14 cellular contexts compared by ENCODE assay signal in the genomic region with DNA sequence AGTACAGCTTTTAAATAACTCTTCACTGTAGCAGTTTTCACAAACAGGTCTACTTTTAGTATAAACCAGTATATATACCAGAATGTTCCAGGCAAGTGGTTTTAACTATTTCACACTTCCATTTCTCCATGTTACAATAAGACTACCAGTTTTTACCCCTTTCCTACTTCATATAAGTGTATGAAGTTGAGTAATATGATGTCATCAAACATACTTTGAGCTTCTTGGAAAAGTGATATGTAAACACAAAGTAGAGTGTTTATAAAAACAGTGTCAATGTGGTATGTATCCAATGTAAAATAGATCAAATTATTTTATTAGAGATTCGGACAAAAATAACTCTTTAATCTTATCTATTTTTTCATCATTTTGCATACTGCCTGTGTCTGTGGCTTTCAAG. TPM values are rescaled to one million over a fixed set of nuclear protein-coding genes. Genes with fewer than 3 reads are reported as not detected.
DNase-seq lines count a peak whose midpoint lies in the region; ATAC-seq and TF ChIP-seq lines count a peak whose summit lies in the region.
"Had no signal": no experiment of that assay in that cellular context is flagged by ENCODE, and none has a peak within 500 bp of the region (broad histone marks: within the 10 kb centered on the region; RNA-seq: fewer than 3 reads in every experiment).

No MANE protein-coding gene starts in this region.

- no peaks in the 10 kb centered on the region for H3K27me3 ChIP-seq in DOHH2 (ENCODE audit: control insufficient read depth, low read length)
- peaks cover 2% of the 10 kb centered on the region; the same call in 1 of the 2 replicates for H3K27me3 ChIP-seq in Karpas-422 (ENCODE audit: low read length)
- H3K27me3 ChIP-seq in esophagus muscularis mucosa: no peaks in the 10 kb centered on the region
- no peaks in the 10 kb centered on the region for H3K27me3 ChIP-seq in rectal smooth muscle tissue (ENCODE audit: control insufficient read depth, insufficient read depth, low read length)

- intact Hi-C loops in esophagus muscularis mucosa (cut with DNase I): loop anchor here (10.0 kb wide), 1 partner anchor 55 kb away; no protein-coding TSS in a partner anchor

- H3K79me2 ChIP-seq in DOHH2 (ENCODE audit: control insufficient read depth, low read length) (peaks cover 23% of the 10 kb centered on the region), Karpas-422 (ENCODE audit: low read length) (no peaks in the 10 kb centered on the region)

- 55% methylated on average over 1 of the region's 1 CpG for WGBS in esophagus muscularis mucosa

- H2AFZ ChIP-seq in Karpas-422 (ENCODE audit: low read length): no peak overlapping the region

- ATAC-seq in GM19035 (IDR thresholded peaks at IDR 0.05; ENCODE audit: unreplicated experiment): no peak
- ATAC-seq: GM23338 had no signal

- TF ChIP-seq EP300 in esophagus muscularis mucosa (IDR thresholded peaks at IDR 0.05): no peak

- H3K27ac ChIP-seq in DOHH2 (ENCODE audit: low read depth, low read length): peak overlapping the region; percentile 38
- H3K27ac ChIP-seq in Karpas-422 (ENCODE audit: low read length): no peak overlapping the region
- H3K27ac ChIP-seq in esophagus muscularis mucosa (replicated peaks in 1 of 4): peak overlapping the region; percentile 82 to 88 (median 86)
- peak overlapping the region; percentile 89 for H3K27ac ChIP-seq in rectal smooth muscle tissue (ENCODE audit: low read depth, low read length)

- H3F3A ChIP-seq in DOHH2 (ENCODE audit: control insufficient read depth, insufficient read depth): peaks cover 14% of the 10 kb centered on the region

- no peak for TF ChIP-seq CTCF in DOHH2 (IDR thresholded peaks at IDR 0.05; ENCODE audit: low read depth, low read length, poor library complexity, severe bottlenecking)
- TF ChIP-seq CTCF in esophagus muscularis mucosa (IDR thresholded peaks at IDR 0.05): no peak

- no peaks in the 10 kb centered on the region for H3K9me3 ChIP-seq in DOHH2 (ENCODE audit: control insufficient read depth, insufficient read depth, low read length)
- H3K9me3 ChIP-seq in Karpas-422 (ENCODE audit: low read length): no peaks in the 10 kb centered on the region
- H3K9me3 ChIP-seq in esophagus muscularis mucosa: no peaks in the 10 kb centered on the region

- no peaks in the 10 kb centered on the region for H3K9me2 ChIP-seq in DOHH2 (replicated peaks; ENCODE audit: control insufficient read depth, low read length)
- H3K9me2 ChIP-seq in Karpas-422 (replicated peaks; ENCODE audit: insufficient read depth, low read length): no peaks in the 10 kb centered on the region

- DNase-seq in Karpas-422 (no peak), esophagus muscularis mucosa (ENCODE audit: extremely low spot score) (no peak), NCI-H526 treated with DMSO at 0.1 percent for 48 hours (lab: John Stamatoyannopoulos, UW) (no peak), NOMO-1 treated with dmso at 0.1 percent for 144 hours (lab: John Stamatoyannopoulos, UW; ENCODE audit: unreplicated experiment) (no peak)
- DNase-seq: CD4-positive, alpha-beta memory T cell; DND-41; NCI-H1436 treated with DMSO at 0.1 percent for 48 hours; NCI-H2107; NCI-H345; SHP77 treated with DMSO at 0.1 percent for 48 hours had no signal

- H4K20me1 ChIP-seq in DOHH2 (ENCODE audit: control insufficient read depth, insufficient read depth, low read depth, low read length): no peaks in the 10 kb centered on the region
- H4K20me1 ChIP-seq in Karpas-422 (ENCODE audit: insufficient read depth, low read depth, low read length): no peaks in the 10 kb centered on the region

- H3K36me3 ChIP-seq in DOHH2 (ENCODE audit: control insufficient read depth, low read length) (no peaks in the 10 kb centered on the region), Karpas-422 (ENCODE audit: insufficient read depth, low read length) (no peaks in the 10 kb centered on the region), esophagus muscularis mucosa (no peaks in the 10 kb centered on the region), rectal smooth muscle tissue (ENCODE audit: control insufficient read depth, insufficient read depth, low read length) (no peaks in the 10 kb centered on the region)

- H3K4me1 ChIP-seq in DOHH2 (ENCODE audit: control insufficient read depth, low read length): peaks cover 47% of the 10 kb centered on the region
- H3K4me1 ChIP-seq in Karpas-422 (ENCODE audit: low read length): peaks cover 41% of the 10 kb centered on the region
- peaks cover 16 to 52% (median 48%) of the 10 kb centered on the region in 4 donors for H3K4me1 ChIP-seq in esophagus muscularis mucosa
- H3K4me1 ChIP-seq in rectal smooth muscle tissue (ENCODE audit: control insufficient read depth, insufficient read depth, low read length): peaks cover 23% of the 10 kb centered on the region

- H3K4me2 ChIP-seq in DOHH2 (ENCODE audit: low read length) (peak overlapping the region; percentile 72), Karpas-422 (ENCODE audit: low read depth, low read length, poor library complexity, severe bottlenecking) (peak overlapping the region; percentile 36)
- H3K4me2 ChIP-seq: GM23338 had no signal

- H3K4me3 ChIP-seq in DOHH2 (ENCODE audit: low read length) (peak overlapping the region; percentile 59), Karpas-422 (ENCODE audit: low read length) (no peak overlapping the region), esophagus muscularis mucosa (no peak overlapping the region), rectal smooth muscle tissue (ENCODE audit: low read length) (no peak overlapping the region)
- H3K4me3 ChIP-seq: GM23338 had no signal

- H3K9ac ChIP-seq in Karpas-422 (ENCODE audit: low read length) (no peak overlapping the region), rectal smooth muscle tissue (ENCODE audit: low read length) (no peak overlapping the region)

- no peak for TF ChIP-seq POLR2A in esophagus muscularis mucosa (IDR thresholded peaks at IDR 0.05; ENCODE audit: low read depth)

RNA-seq across cellular contexts. Expression of gene PAQR8, which starts 2.5 kb away (rescaled TPM):
- total RNA-seq in Karpas-422 (2014; rRNA removed; shearing (Covaris generic); ENCODE audit: low replicate concordance): 0.29 and 1.2 TPM in 2 replicates
- 10 to 100 TPM; 11.1 to 32.5 (median 14.2) TPM for total RNA-seq in esophagus muscularis mucosa
